Comparison of ENCODE assay signal across 1 cellular context in the genomic region with DNA sequence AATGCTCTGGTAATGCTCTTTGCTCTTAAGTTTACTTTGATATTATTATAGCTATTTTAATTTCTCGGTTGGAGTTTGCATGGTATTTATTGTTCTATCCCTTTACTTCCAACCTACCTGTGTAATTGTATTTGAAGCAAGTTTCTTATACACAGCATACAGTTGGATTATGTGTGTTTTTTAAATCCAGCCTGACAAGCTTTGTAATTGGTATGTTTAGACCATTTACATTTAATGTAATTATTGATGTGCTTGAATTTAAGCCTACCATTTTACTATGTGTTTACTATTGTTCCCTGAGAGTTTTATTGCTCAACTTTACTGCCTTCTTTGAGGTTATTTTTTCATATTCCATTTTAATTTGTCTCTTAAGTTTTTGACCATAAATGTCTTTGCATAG.
TF ChIP-seq lines count a peak whose summit lies in the region.

No MANE protein-coding gene starts in this region.

TF ChIP-seq in GM12878, 131 proteins besides CTCF, POLR2A, EP300 and RAD21:
- TF ChIP-seq JUNB (IDR thresholded peaks at IDR 0.05): no peak
- TF ChIP-seq, protein P1, sequence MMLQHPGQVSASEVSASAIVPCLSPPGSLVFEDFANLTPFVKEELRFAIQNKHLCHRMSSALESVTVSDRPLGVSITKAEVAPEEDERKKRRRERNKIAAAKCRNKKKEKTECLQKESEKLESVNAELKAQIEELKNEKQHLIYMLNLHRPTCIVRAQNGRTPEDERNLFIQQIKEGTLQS (IDR thresholded peaks at IDR 0.05; ENCODE audit: borderline replicate concordance, extremely low read depth, low read depth, low read length): no peak
- TF ChIP-seq, protein P2, sequence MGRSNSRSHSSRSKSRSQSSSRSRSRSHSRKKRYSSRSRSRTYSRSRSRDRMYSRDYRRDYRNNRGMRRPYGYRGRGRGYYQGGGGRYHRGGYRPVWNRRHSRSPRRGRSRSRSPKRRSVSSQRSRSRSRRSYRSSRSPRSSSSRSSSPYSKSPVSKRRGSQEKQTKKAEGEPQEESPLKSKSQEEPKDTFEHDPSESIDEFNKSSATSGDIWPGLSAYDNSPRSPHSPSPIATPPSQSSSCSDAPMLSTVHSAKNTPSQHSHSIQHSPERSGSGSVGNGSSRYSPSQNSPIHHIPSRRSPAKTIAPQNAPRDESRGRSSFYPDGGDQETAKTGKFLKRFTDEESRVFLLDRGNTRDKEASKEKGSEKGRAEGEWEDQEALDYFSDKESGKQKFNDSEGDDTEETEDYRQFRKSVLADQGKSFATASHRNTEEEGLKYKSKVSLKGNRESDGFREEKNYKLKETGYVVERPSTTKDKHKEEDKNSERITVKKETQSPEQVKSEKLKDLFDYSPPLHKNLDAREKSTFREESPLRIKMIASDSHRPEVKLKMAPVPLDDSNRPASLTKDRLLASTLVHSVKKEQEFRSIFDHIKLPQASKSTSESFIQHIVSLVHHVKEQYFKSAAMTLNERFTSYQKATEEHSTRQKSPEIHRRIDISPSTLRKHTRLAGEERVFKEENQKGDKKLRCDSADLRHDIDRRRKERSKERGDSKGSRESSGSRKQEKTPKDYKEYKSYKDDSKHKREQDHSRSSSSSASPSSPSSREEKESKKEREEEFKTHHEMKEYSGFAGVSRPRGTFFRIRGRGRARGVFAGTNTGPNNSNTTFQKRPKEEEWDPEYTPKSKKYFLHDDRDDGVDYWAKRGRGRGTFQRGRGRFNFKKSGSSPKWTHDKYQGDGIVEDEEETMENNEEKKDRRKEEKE (IDR thresholded peaks at IDR 0.05): no peak
